In the genomic region with DNA sequence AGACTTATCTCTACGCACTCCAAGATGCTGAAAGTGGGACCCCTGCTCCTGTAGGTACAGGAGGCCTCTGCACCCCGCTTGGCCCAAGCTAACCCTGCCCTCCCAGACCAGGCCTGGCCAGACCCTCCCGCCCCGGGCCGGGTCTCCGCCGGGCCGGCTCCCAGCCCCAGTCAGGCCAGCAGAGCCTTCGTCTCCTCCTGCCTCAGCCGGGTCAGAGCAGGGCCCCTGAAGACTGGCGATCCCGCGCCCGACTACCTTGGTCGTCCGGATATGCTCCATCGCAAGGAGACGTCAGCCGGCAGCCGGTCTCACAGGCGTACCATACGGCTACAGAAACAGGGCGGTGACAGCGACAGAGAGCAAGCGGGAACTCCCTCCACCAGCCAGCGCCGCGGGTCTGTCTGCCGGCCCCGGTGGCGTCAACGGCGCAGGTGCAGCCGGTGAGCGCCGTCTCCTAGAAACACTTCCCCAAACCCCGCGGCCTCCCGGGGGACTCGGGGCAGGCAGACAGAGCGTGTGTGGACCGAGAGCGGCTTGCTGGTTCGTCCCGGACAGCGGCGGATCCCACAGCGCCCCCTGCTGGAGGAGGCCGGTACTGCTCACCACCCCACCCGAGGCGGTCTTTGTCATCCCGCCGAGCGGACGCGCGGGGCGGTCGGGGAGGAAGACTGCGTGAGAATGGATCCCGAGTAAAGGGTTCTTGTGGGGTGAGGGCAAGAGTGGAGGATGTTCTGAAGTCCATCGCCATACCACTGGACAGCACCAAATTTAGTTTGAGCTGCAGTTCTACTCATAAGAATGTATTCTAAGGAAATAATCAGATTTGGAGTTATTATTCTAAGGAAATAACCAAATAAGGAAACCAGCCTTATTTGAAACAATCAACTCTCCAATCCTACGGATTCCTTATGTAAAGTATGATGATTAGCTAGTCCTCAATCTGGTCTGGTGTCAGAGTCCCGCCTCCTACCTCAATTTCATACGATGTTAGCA, we compare ENCODE assay signal across 1 cellular context.
TF ChIP-seq lines count a peak whose summit lies in the region.

A gene (minus strand): TSS at position 520 of the 993 bp plus-strand sequence. CDS start 241 bp downstream, at position 279.

TF ChIP-seq in HepG2, 621 proteins besides CTCF, POLR2A, EP300 and RAD21 (continued from another document and continues in another):
- TF ChIP-seq, protein P1, sequence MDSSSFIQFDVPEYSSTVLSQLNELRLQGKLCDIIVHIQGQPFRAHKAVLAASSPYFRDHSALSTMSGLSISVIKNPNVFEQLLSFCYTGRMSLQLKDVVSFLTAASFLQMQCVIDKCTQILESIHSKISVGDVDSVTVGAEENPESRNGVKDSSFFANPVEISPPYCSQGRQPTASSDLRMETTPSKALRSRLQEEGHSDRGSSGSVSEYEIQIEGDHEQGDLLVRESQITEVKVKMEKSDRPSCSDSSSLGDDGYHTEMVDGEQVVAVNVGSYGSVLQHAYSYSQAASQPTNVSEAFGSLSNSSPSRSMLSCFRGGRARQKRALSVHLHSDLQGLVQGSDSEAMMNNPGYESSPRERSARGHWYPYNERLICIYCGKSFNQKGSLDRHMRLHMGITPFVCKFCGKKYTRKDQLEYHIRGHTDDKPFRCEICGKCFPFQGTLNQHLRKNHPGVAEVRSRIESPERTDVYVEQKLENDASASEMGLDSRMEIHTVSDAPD (CRISPR knock-in tag; IDR thresholded peaks at IDR 0.05) = no peak
- TF ChIP-seq NFRKB (IDR thresholded peaks at IDR 0.05) (no peak), ZNF766 (CRISPR knock-in tag; IDR thresholded peaks at IDR 0.05; ENCODE audit: borderline replicate concordance) (no peak; the same call in 1 of the 2 replicates), HCFC1 (IDR thresholded peaks at IDR 0.05; ENCODE audit: low read depth, low read length) (0 out of 2 replicates have a peak, but pooled peaks have one; percentile 5), ZNF101 (CRISPR knock-in tag; IDR thresholded peaks at IDR 0.05; ENCODE audit: borderline replicate concordance, low read depth) (no peak), ZNF792 (CRISPR knock-in tag; IDR thresholded peaks at IDR 0.05) (0 out of 2 replicates have a peak, but pooled peaks have one; percentile 63), ZNF761 (CRISPR knock-in tag; conservative IDR thresholded peaks at IDR 0.05) (0 out of 2 replicates have a peak, but pooled peaks have one; percentile 43), POLR2AphosphoS5 (IDR thresholded peaks at IDR 0.05; ENCODE audit: low read depth, low read length) (peak; percentile 48; the same call in 1 of the 2 replicates), SP5 (CRISPR knock-in tag; IDR thresholded peaks at IDR 0.05; ENCODE audit: borderline replicate concordance, low read depth) (no peak), PAWR (CRISPR knock-in tag; IDR thresholded peaks at IDR 0.05; ENCODE audit: borderline replicate concordance) (no peak), SPEN (CRISPR knock-in tag; IDR thresholded peaks at IDR 0.05; ENCODE audit: low read depth) (no peak; the same call in 1 of the 2 replicates), ZNF331 (CRISPR knock-in tag; IDR thresholded peaks at IDR 0.05) (peak; percentile 58), ZBTB3 (CRISPR knock-in tag; IDR thresholded peaks at IDR 0.05; ENCODE audit: borderline replicate concordance, low read depth) (no peak), KAT7 (CRISPR knock-in tag; IDR thresholded peaks at IDR 0.05; ENCODE audit: borderline replicate concordance) (no peak; the same call in 1 of the 2 replicates), POLR2G (IDR thresholded peaks at IDR 0.05; ENCODE audit: low read depth, low read length) (peak; percentile 59; the same call in 1 of the 2 replicates), ZNF205 (CRISPR knock-in tag; IDR thresholded peaks at IDR 0.05) (no peak), AHR (CRISPR knock-in tag; IDR thresholded peaks at IDR 0.05) (0 out of 2 replicates have a peak, but pooled peaks have one; percentile 35), SIN3B (IDR thresholded peaks at IDR 0.05; ENCODE audit: low read length) (no peak), ZNF768 (CRISPR knock-in tag; IDR thresholded peaks at IDR 0.05) (peak; percentile 58; the same call in 1 of the 2 replicates), ZSCAN29 (CRISPR knock-in tag; conservative IDR thresholded peaks at IDR 0.05) (peak; percentile 73; the same call in 1 of the 2 replicates), HNRNPUL1 (IDR thresholded peaks at IDR 0.05; ENCODE audit: low read depth, low read length) (no peak), ZFP62 (CRISPR knock-in tag; IDR thresholded peaks at IDR 0.05) (no peak), CEBPG (CRISPR knock-in tag; IDR thresholded peaks at IDR 0.05) (no peak), KLF13 (CRISPR knock-in tag; IDR thresholded peaks at IDR 0.05) (no peak), NPAS2 (CRISPR knock-in tag; IDR thresholded peaks at IDR 0.05; ENCODE audit: borderline replicate concordance) (no peak)
- TF ChIP-seq, protein P2, sequence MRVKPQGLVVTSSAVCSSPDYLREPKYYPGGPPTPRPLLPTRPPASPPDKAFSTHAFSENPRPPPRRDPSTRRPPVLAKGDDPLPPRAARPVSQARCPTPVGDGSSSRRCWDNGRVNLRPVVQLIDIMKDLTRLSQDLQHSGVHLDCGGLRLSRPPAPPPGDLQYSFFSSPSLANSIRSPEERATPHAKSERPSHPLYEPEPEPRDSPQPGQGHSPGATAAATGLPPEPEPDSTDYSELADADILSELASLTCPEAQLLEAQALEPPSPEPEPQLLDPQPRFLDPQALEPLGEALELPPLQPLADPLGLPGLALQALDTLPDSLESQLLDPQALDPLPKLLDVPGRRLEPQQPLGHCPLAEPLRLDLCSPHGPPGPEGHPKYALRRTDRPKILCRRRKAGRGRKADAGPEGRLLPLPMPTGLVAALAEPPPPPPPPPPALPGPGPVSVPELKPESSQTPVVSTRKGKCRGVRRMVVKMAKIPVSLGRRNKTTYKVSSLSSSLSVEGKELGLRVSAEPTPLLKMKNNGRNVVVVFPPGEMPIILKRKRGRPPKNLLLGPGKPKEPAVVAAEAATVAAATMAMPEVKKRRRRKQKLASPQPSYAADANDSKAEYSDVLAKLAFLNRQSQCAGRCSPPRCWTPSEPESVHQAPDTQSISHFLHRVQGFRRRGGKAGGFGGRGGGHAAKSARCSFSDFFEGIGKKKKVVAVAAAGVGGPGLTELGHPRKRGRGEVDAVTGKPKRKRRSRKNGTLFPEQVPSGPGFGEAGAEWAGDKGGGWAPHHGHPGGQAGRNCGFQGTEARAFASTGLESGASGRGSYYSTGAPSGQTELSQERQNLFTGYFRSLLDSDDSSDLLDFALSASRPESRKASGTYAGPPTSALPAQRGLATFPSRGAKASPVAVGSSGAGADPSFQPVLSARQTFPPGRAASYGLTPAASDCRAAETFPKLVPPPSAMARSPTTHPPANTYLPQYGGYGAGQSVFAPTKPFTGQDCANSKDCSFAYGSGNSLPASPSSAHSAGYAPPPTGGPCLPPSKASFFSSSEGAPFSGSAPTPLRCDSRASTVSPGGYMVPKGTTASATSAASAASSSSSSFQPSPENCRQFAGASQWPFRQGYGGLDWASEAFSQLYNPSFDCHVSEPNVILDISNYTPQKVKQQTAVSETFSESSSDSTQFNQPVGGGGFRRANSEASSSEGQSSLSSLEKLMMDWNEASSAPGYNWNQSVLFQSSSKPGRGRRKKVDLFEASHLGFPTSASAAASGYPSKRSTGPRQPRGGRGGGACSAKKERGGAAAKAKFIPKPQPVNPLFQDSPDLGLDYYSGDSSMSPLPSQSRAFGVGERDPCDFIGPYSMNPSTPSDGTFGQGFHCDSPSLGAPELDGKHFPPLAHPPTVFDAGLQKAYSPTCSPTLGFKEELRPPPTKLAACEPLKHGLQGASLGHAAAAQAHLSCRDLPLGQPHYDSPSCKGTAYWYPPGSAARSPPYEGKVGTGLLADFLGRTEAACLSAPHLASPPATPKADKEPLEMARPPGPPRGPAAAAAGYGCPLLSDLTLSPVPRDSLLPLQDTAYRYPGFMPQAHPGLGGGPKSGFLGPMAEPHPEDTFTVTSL (CRISPR knock-in tag; IDR thresholded peaks at IDR 0.05; ENCODE audit: borderline replicate concordance) = no peak
- TF ChIP-seq, protein P3, sequence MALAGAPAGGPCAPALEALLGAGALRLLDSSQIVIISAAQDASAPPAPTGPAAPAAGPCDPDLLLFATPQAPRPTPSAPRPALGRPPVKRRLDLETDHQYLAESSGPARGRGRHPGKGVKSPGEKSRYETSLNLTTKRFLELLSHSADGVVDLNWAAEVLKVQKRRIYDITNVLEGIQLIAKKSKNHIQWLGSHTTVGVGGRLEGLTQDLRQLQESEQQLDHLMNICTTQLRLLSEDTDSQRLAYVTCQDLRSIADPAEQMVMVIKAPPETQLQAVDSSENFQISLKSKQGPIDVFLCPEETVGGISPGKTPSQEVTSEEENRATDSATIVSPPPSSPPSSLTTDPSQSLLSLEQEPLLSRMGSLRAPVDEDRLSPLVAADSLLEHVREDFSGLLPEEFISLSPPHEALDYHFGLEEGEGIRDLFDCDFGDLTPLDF (CRISPR knock-in tag; IDR thresholded peaks at IDR 0.05) = 0 out of 2 replicates have a peak, but pooled peaks have one; percentile 17
- TF ChIP-seq, protein P4, sequence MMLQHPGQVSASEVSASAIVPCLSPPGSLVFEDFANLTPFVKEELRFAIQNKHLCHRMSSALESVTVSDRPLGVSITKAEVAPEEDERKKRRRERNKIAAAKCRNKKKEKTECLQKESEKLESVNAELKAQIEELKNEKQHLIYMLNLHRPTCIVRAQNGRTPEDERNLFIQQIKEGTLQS (CRISPR knock-in tag; IDR thresholded peaks at IDR 0.05) = no peak
- TF ChIP-seq, protein P5, sequence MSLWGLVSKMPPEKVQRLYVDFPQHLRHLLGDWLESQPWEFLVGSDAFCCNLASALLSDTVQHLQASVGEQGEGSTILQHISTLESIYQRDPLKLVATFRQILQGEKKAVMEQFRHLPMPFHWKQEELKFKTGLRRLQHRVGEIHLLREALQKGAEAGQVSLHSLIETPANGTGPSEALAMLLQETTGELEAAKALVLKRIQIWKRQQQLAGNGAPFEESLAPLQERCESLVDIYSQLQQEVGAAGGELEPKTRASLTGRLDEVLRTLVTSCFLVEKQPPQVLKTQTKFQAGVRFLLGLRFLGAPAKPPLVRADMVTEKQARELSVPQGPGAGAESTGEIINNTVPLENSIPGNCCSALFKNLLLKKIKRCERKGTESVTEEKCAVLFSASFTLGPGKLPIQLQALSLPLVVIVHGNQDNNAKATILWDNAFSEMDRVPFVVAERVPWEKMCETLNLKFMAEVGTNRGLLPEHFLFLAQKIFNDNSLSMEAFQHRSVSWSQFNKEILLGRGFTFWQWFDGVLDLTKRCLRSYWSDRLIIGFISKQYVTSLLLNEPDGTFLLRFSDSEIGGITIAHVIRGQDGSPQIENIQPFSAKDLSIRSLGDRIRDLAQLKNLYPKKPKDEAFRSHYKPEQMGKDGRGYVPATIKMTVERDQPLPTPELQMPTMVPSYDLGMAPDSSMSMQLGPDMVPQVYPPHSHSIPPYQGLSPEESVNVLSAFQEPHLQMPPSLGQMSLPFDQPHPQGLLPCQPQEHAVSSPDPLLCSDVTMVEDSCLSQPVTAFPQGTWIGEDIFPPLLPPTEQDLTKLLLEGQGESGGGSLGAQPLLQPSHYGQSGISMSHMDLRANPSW (CRISPR knock-in tag; IDR thresholded peaks at IDR 0.05; ENCODE audit: borderline replicate concordance) = no peak
- TF ChIP-seq, protein P6, sequence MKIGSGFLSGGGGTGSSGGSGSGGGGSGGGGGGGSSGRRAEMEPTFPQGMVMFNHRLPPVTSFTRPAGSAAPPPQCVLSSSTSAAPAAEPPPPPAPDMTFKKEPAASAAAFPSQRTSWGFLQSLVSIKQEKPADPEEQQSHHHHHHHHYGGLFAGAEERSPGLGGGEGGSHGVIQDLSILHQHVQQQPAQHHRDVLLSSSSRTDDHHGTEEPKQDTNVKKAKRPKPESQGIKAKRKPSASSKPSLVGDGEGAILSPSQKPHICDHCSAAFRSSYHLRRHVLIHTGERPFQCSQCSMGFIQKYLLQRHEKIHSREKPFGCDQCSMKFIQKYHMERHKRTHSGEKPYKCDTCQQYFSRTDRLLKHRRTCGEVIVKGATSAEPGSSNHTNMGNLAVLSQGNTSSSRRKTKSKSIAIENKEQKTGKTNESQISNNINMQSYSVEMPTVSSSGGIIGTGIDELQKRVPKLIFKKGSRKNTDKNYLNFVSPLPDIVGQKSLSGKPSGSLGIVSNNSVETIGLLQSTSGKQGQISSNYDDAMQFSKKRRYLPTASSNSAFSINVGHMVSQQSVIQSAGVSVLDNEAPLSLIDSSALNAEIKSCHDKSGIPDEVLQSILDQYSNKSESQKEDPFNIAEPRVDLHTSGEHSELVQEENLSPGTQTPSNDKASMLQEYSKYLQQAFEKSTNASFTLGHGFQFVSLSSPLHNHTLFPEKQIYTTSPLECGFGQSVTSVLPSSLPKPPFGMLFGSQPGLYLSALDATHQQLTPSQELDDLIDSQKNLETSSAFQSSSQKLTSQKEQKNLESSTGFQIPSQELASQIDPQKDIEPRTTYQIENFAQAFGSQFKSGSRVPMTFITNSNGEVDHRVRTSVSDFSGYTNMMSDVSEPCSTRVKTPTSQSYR (CRISPR knock-in tag; IDR thresholded peaks at IDR 0.05; ENCODE audit: borderline replicate concordance) = no peak
- TF ChIP-seq, protein P7, sequence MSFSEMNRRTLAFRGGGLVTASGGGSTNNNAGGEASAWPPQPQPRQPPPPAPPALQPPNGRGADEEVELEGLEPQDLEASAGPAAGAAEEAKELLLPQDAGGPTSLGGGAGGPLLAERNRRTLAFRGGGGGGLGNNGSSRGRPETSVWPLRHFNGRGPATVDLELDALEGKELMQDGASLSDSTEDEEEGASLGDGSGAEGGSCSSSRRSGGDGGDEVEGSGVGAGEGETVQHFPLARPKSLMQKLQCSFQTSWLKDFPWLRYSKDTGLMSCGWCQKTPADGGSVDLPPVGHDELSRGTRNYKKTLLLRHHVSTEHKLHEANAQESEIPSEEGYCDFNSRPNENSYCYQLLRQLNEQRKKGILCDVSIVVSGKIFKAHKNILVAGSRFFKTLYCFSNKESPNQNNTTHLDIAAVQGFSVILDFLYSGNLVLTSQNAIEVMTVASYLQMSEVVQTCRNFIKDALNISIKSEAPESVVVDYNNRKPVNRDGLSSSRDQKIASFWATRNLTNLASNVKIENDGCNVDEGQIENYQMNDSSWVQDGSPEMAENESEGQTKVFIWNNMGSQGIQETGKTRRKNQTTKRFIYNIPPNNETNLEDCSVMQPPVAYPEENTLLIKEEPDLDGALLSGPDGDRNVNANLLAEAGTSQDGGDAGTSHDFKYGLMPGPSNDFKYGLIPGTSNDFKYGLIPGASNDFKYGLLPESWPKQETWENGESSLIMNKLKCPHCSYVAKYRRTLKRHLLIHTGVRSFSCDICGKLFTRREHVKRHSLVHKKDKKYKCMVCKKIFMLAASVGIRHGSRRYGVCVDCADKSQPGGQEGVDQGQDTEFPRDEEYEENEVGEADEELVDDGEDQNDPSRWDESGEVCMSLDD (CRISPR knock-in tag; IDR thresholded peaks at IDR 0.05; ENCODE audit: borderline replicate concordance) = no peak
- TF ChIP-seq, protein P8, sequence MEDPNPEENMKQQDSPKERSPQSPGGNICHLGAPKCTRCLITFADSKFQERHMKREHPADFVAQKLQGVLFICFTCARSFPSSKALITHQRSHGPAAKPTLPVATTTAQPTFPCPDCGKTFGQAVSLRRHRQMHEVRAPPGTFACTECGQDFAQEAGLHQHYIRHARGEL (CRISPR knock-in tag; IDR thresholded peaks at IDR 0.05) = no peak
- TF ChIP-seq, protein P9, sequence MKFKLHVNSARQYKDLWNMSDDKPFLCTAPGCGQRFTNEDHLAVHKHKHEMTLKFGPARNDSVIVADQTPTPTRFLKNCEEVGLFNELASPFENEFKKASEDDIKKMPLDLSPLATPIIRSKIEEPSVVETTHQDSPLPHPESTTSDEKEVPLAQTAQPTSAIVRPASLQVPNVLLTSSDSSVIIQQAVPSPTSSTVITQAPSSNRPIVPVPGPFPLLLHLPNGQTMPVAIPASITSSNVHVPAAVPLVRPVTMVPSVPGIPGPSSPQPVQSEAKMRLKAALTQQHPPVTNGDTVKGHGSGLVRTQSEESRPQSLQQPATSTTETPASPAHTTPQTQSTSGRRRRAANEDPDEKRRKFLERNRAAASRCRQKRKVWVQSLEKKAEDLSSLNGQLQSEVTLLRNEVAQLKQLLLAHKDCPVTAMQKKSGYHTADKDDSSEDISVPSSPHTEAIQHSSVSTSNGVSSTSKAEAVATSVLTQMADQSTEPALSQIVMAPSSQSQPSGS (CRISPR knock-in tag; IDR thresholded peaks at IDR 0.05) = peak; percentile 28; the same call in 1 of the 2 replicates
